In the genomic region with DNA sequence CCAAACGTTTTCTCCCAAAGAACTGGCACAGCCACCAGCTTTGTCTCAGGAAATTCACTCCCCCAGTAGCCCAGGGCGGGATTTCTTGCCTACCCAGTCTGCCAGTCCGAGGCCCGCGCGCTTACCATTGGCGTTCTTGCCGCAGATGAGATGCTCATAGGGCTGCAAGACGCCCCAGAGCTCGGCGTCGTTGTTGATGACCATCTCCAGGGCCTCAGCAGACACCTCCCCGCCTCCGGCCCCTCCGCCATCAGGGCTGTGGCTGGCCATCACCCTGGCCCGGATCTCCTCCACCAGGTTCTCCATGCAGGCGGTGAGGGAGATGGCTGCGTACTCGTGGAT, we compare ENCODE assay signal across 8 cellular contexts. TPM values are rescaled to one million over a fixed set of nuclear protein-coding genes. Genes with fewer than 3 reads are reported as not detected.
DNase-seq lines count a peak whose midpoint lies in the region; ATAC-seq and TF ChIP-seq lines count a peak whose summit lies in the region.

No MANE protein-coding gene starts in this region.

- 5% methylated on average over 19 of the region's 19 CpGs for WGBS in prostate gland

- peak overlapping the region in 1 of 2 donors; percentile 45 for H3K27ac ChIP-seq in prostate gland

- peak overlapping the region; percentile 72 for H3K4me3 Mint-ChIP-seq in activated T-cell treated with anti-CD3 and anti-CD28 coated beads, Interleukin-2, amount 50 U/mL, for 24 hours
- peak overlapping the region; percentile 85 for H3K4me3 Mint-ChIP-seq in glutamatergic neuron (ENCODE audit: unreplicated experiment)

- H3K4me3 ChIP-seq in prostate gland, result peak overlapping the region; percentile 41 to 53

- H3K27me3 ChIP-seq in prostate gland (replicated peaks; ENCODE audit: insufficient read depth), result no peaks in the 10 kb centered on the region

- no peaks in the 10 kb centered on the region for H3K9me3 Mint-ChIP-seq in activated T-cell treated with anti-CD3 and anti-CD28 coated beads, Interleukin-2, amount 50 U/mL, for 24 hours
- peaks cover 10% of the 10 kb centered on the region for H3K9me3 Mint-ChIP-seq in glutamatergic neuron (ENCODE audit: unreplicated experiment)

- no peak overlapping the region for H3K27ac Mint-ChIP-seq in activated T-cell treated with anti-CD3 and anti-CD28 coated beads, Interleukin-2, amount 50 U/mL, for 24 hours
- H3K27ac Mint-ChIP-seq in glutamatergic neuron (ENCODE audit: unreplicated experiment), result peak overlapping the region; percentile 65

- H3K27me3 Mint-ChIP-seq in activated T-cell treated with anti-CD3 and anti-CD28 coated beads, Interleukin-2, amount 50 U/mL, for 24 hours, result peaks cover 51% of the 10 kb centered on the region
- peaks cover 22% of the 10 kb centered on the region for H3K27me3 Mint-ChIP-seq in glutamatergic neuron (ENCODE audit: unreplicated experiment)

- no peaks in the 10 kb centered on the region for H3K36me3 Mint-ChIP-seq in activated T-cell treated with anti-CD3 and anti-CD28 coated beads, Interleukin-2, amount 50 U/mL, for 24 hours (ENCODE audit: low read depth)
- peaks cover 5% of the 10 kb centered on the region for H3K36me3 Mint-ChIP-seq in glutamatergic neuron (ENCODE audit: unreplicated experiment)

- H3K36me3 ChIP-seq in prostate gland, result no peaks in the 10 kb centered on the region

- no peak for TF ChIP-seq CTCF in glutamatergic neuron (IDR thresholded peaks at IDR 0.05; ENCODE audit: partially characterized antibody, unreplicated experiment)
- TF ChIP-seq CTCF in prostate gland (IDR thresholded peaks at IDR 0.05), result no peak

- H3K4me1 Mint-ChIP-seq in activated T-cell treated with anti-CD3 and anti-CD28 coated beads, Interleukin-2, amount 50 U/mL, for 24 hours (ENCODE audit: low read depth), result peaks cover 33% of the 10 kb centered on the region
- H3K4me1 Mint-ChIP-seq in glutamatergic neuron (ENCODE audit: low read depth, unreplicated experiment), result peaks cover 21% of the 10 kb centered on the region

- TF ChIP-seq POLR2A in prostate gland (IDR thresholded peaks at IDR 0.05), result no peak

- ATAC-seq in HG02623 (IDR thresholded peaks at IDR 0.05; ENCODE audit: unreplicated experiment), result no peak

- H3K9me3 ChIP-seq in prostate gland, result no peaks in the 10 kb centered on the region

- intact Hi-C loops in prostate gland (cut with DNase I), result loop anchor here (5.0 to 10.0 kb wide), 5 partner anchors 81 to 538 kb away; partner anchors contain the start of genes CAPRIN1 and CAT

- no peak for DNase-seq in activated T-cell treated with anti-CD3 and anti-CD28 coated beads, Interleukin-2, amount 50 U/mL, for 24 hours
- no peak for DNase-seq in activated T-cell treated with anti-CD3 and anti-CD28 coated beads, Interleukin-2, amount 50 U/mL, for 1 hour
- peak; percentile 12 to 23 for DNase-seq in activated CD4-positive, alpha-beta T cell treated with anti-CD3 and anti-CD28 coated beads, Interleukin-2, amount 50 U/mL, for 48 hours
- DNase-seq in glutamatergic neuron, result peak; percentile 59
- no peak for DNase-seq in prostate gland (ENCODE audit: low spot score)
- no peak for DNase-seq in iPS-NIHi7 (ENCODE audit: extremely low spot score)
- DNase-seq in HCEC 1CT, result no peak

- H3K4me1 ChIP-seq in prostate gland (replicated peaks), result peaks cover 6% of the 10 kb centered on the region

RNA-seq across cellular contexts. Expression of gene ABTB2, which starts 1.3 kb away (rescaled TPM):
- total RNA-seq in glutamatergic neuron (ENCODE audit: unreplicated experiment), result 9.3 TPM
- 10 to 100 TPM in 1 of 2 donors, 1 to 10 TPM in 1; 3.0 to 13.7 TPM for total RNA-seq in prostate gland

Comparison
In these comparisons a context has a peak if more than half of its experiments do, and no peak if none do; other contexts are left out.
1. DNase-seq: peak in activated CD4-positive, alpha-beta T cell treated with anti-CD3 and anti-CD28 coated beads, Interleukin-2, amount 50 U/mL, for 48 hours (2 of 2) and glutamatergic neuron (single experiment); none in activated T-cell treated with anti-CD3 and anti-CD28 coated beads, Interleukin-2, amount 50 U/mL, for 24 hours (single experiment), activated T-cell treated with anti-CD3 and anti-CD28 coated beads, Interleukin-2, amount 50 U/mL, for 1 hour (single experiment), prostate gland (single experiment), iPS-NIHi7 (single experiment) and HCEC 1CT (single experiment).